In genomic region chr1:28505406-28506187, GRCh38 we compare ENCODE assay signal across 1 cellular context.
TF ChIP-seq lines count a peak whose summit lies in the region.

A gene with protein sequence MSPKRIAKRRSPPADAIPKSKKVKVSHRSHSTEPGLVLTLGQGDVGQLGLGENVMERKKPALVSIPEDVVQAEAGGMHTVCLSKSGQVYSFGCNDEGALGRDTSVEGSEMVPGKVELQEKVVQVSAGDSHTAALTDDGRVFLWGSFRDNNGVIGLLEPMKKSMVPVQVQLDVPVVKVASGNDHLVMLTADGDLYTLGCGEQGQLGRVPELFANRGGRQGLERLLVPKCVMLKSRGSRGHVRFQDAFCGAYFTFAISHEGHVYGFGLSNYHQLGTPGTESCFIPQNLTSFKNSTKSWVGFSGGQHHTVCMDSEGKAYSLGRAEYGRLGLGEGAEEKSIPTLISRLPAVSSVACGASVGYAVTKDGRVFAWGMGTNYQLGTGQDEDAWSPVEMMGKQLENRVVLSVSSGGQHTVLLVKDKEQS (plus strand): TSS chr1:28506043. CDS start chr1:28529867, 23,824 bp downstream.

TF ChIP-seq in K562, 482 proteins besides CTCF, POLR2A, EP300 and RAD21 (continued from another document and continues in another):
- TF ChIP-seq, protein P1, sequence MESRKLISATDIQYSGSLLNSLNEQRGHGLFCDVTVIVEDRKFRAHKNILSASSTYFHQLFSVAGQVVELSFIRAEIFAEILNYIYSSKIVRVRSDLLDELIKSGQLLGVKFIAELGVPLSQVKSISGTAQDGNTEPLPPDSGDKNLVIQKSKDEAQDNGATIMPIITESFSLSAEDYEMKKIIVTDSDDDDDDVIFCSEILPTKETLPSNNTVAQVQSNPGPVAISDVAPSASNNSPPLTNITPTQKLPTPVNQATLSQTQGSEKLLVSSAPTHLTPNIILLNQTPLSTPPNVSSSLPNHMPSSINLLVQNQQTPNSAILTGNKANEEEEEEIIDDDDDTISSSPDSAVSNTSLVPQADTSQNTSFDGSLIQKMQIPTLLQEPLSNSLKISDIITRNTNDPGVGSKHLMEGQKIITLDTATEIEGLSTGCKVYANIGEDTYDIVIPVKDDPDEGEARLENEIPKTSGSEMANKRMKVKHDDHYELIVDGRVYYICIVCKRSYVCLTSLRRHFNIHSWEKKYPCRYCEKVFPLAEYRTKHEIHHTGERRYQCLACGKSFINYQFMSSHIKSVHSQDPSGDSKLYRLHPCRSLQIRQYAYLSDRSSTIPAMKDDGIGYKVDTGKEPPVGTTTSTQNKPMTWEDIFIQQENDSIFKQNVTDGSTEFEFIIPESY (CRISPR knock-in tag; IDR thresholded peaks at IDR 0.05): peak; percentile 73
- no peak for TF ChIP-seq MCM5 (IDR thresholded peaks at IDR 0.05; ENCODE audit: low read depth)
- TF ChIP-seq PHF20 (IDR thresholded peaks at IDR 0.05; ENCODE audit: partially characterized antibody): peak; percentile 56
- TF ChIP-seq, protein P2, sequence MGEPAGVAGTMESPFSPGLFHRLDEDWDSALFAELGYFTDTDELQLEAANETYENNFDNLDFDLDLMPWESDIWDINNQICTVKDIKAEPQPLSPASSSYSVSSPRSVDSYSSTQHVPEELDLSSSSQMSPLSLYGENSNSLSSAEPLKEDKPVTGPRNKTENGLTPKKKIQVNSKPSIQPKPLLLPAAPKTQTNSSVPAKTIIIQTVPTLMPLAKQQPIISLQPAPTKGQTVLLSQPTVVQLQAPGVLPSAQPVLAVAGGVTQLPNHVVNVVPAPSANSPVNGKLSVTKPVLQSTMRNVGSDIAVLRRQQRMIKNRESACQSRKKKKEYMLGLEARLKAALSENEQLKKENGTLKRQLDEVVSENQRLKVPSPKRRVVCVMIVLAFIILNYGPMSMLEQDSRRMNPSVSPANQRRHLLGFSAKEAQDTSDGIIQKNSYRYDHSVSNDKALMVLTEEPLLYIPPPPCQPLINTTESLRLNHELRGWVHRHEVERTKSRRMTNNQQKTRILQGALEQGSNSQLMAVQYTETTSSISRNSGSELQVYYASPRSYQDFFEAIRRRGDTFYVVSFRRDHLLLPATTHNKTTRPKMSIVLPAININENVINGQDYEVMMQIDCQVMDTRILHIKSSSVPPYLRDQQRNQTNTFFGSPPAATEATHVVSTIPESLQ (CRISPR knock-in tag; IDR thresholded peaks at IDR 0.05): peak; percentile 94
- peak; percentile 99 for TF ChIP-seq ADNP (tag; IDR thresholded peaks at IDR 0.05)
- no peak for TF ChIP-seq DACH1 (IDR thresholded peaks at IDR 0.05; ENCODE audit: partially characterized antibody)
- no peak; the same call in 1 of the 2 replicates for TF ChIP-seq CHAMP1 (IDR thresholded peaks at IDR 0.05)
- TF ChIP-seq TFE3 (CRISPR knock-in tag; IDR thresholded peaks at IDR 0.05): no peak; the same call in 1 of the 2 replicates
- 0 out of 2 replicates have a peak, but pooled peaks have one; percentile 11 for TF ChIP-seq SMARCA4 (IDR thresholded peaks at IDR 0.05)
- TF ChIP-seq ZNF699 (CRISPR knock-in tag; IDR thresholded peaks at IDR 0.05; ENCODE audit: insufficient replicate concordance): no peak
- TF ChIP-seq, protein P3, sequence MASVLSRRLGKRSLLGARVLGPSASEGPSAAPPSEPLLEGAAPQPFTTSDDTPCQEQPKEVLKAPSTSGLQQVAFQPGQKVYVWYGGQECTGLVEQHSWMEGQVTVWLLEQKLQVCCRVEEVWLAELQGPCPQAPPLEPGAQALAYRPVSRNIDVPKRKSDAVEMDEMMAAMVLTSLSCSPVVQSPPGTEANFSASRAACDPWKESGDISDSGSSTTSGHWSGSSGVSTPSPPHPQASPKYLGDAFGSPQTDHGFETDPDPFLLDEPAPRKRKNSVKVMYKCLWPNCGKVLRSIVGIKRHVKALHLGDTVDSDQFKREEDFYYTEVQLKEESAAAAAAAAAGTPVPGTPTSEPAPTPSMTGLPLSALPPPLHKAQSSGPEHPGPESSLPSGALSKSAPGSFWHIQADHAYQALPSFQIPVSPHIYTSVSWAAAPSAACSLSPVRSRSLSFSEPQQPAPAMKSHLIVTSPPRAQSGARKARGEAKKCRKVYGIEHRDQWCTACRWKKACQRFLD (CRISPR knock-in tag; IDR thresholded peaks at IDR 0.05): peak; percentile 56; the same call in 1 of the 2 replicates
- peak; percentile 75; the same call in 1 of the 2 replicates for TF ChIP-seq TCF7 (IDR thresholded peaks at IDR 0.05; ENCODE audit: borderline replicate concordance)
- TF ChIP-seq HCFC1 (IDR thresholded peaks at IDR 0.05; ENCODE audit: low read depth, low read length): no peak; the same call in none of the 2 replicates
- 0 out of 2 replicates have a peak, but pooled peaks have one; percentile 27 for TF ChIP-seq ZNF79 (CRISPR knock-in tag; IDR thresholded peaks at IDR 0.05; ENCODE audit: low read depth)
- 0 out of 4 replicates have a peak, but pooled peaks of 1 of the 2 experiments have one; percentile 25 for TF ChIP-seq SIN3A (IDR thresholded peaks at IDR 0.05; ENCODE audit: borderline replicate concordance in 2 of 2, control insufficient read depth in 1 of 2, low read depth in 2 of 2, low read length in 2 of 2)
- TF ChIP-seq ZNF408 (CRISPR knock-in tag; IDR thresholded peaks at IDR 0.05; ENCODE audit: low read depth): 0 out of 2 replicates have a peak, but pooled peaks have one; percentile 42
- TF ChIP-seq NONO (IDR thresholded peaks at IDR 0.05; ENCODE audit: low read depth in 2 of 2, low read length in 1 of 2): peak in 1 of 2 experiments; percentile 91; a peak in 2 of 4 replicates
- TF ChIP-seq TEAD2 (tag; IDR thresholded peaks at IDR 0.05): no peak
- TF ChIP-seq ZNF184 (CRISPR knock-in tag; IDR thresholded peaks at IDR 0.05): no peak
- no peak for TF ChIP-seq ZFPM2 (CRISPR knock-in tag; IDR thresholded peaks at IDR 0.05)
- peak; percentile 84 for TF ChIP-seq GABPA (tag; conservative IDR thresholded peaks at IDR 0.05; ENCODE audit: low read depth)
- no peak for TF ChIP-seq CTCFL (IDR thresholded peaks at IDR 0.05; ENCODE audit: borderline replicate concordance, insufficient read depth, low read depth, low read length, poor library complexity, severe bottlenecking)
- TF ChIP-seq ZKSCAN1 (IDR thresholded peaks at IDR 0.05; ENCODE audit: low read depth, low read length): no peak; the same call in 1 of the 2 replicates
- TF ChIP-seq ARNT (IDR thresholded peaks at IDR 0.05): peak; percentile 50 to 67; a peak in 2 of 4 replicates
- no peak for TF ChIP-seq YBX1 (IDR thresholded peaks at IDR 0.05)
- TF ChIP-seq CAMTA2 (CRISPR knock-in tag; conservative IDR thresholded peaks at IDR 0.05): no peak
- TF ChIP-seq HNRNPLL (IDR thresholded peaks at IDR 0.05; ENCODE audit: low read depth, low read length, poor library complexity, severe bottlenecking): peak; percentile 52
- TF ChIP-seq, protein P4, sequence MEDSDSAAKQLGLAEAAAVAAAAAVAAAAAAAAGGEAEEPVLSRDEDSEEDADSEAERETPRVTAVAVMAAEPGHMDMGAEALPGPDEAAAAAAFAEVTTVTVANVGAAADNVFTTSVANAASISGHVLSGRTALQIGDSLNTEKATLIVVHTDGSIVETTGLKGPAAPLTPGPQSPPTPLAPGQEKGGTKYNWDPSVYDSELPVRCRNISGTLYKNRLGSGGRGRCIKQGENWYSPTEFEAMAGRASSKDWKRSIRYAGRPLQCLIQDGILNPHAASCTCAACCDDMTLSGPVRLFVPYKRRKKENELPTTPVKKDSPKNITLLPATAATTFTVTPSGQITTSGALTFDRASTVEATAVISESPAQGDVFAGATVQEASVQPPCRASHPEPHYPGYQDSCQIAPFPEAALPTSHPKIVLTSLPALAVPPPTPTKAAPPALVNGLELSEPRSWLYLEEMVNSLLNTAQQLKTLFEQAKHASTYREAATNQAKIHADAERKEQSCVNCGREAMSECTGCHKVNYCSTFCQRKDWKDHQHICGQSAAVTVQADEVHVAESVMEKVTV (CRISPR knock-in tag; IDR thresholded peaks at IDR 0.05): no peak
- peak; percentile 90 for TF ChIP-seq PHTF2 (CRISPR knock-in tag; IDR thresholded peaks at IDR 0.05)
- TF ChIP-seq L3MBTL2 (IDR thresholded peaks at IDR 0.05): no peak; the same call in 1 of the 2 replicates
- TF ChIP-seq KDM4B (IDR thresholded peaks at IDR 0.05; ENCODE audit: borderline replicate concordance in 2 of 2, low read depth in 1 of 2): peak in 1 of 2 experiments; percentile 75; a peak in 2 of 4 replicates
- TF ChIP-seq SREBF2 (CRISPR knock-in tag; IDR thresholded peaks at IDR 0.05): 0 out of 2 replicates have a peak, but pooled peaks have one; percentile 15
- peak; percentile 88 for TF ChIP-seq EP400 (IDR thresholded peaks at IDR 0.05)
- no peak for TF ChIP-seq ZNF507 (tag; conservative IDR thresholded peaks at IDR 0.05)
- TF ChIP-seq CREM (IDR thresholded peaks at IDR 0.05; ENCODE audit: low read depth): peak; percentile 25; the same call in 1 of the 2 replicates
- TF ChIP-seq MTA1 (IDR thresholded peaks at IDR 0.05; ENCODE audit: borderline replicate concordance): peak; percentile 52; the same call in 1 of the 2 replicates
- TF ChIP-seq ZSCAN32 (CRISPR knock-in tag; IDR thresholded peaks at IDR 0.05): no peak
- TF ChIP-seq THAP12 (CRISPR knock-in tag; IDR thresholded peaks at IDR 0.05): peak; percentile 90
- no peak for TF ChIP-seq IRF2 (CRISPR knock-in tag; IDR thresholded peaks at IDR 0.05)
- TF ChIP-seq NFYB (IDR thresholded peaks at IDR 0.05; ENCODE audit: extremely low read depth, insufficient read length): no peak
- no peak for TF ChIP-seq ELK3 (CRISPR knock-in tag; IDR thresholded peaks at IDR 0.05)
